Comparison of ENCODE assay signal across 27 cellular contexts in the genomic region with DNA sequence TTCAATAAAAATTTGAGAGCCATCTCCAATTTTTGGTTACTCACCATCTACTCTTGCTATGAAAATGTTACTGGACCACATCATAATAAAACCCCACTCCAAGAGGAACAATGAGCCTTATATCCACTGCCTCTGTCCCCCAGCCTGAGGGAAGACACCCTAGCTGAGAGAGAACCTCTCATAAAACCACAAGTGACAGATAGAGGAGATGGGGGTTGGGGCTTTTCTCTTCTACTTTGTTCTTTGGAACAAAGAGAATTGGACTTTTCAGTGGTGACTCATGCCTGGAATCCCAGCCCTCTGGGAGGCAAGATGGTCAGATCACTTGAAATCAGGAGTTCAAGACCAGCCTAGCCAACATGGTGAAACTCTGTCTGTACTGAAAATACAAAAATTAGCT. TPM values are rescaled to one million over a fixed set of nuclear protein-coding genes. Genes with fewer than 3 reads are reported as not detected.
A peak's percentile ranks its signal among the peaks of the same experiment; 100 is the strongest.
DNase-seq lines count a peak whose midpoint lies in the region; ATAC-seq, FAIRE-seq and TF ChIP-seq lines count a peak whose summit lies in the region.
"Had no signal": no experiment of that assay in that cellular context is flagged by ENCODE, and none has a peak within 500 bp of the region (broad histone marks: within the 10 kb centered on the region; RNA-seq: fewer than 3 reads in every experiment).

No MANE protein-coding gene starts in this region.

- TF ChIP-seq CTCF in GM23338 (conservative IDR thresholded peaks at IDR 0.05; ENCODE audit: low read depth in 2 of 2), result no peak
- TF ChIP-seq CTCF in PC-3 (conservative IDR thresholded peaks at IDR 0.05; ENCODE audit: low read depth, low read length), result no peak
- TF ChIP-seq CTCF in astrocyte (IDR thresholded peaks at IDR 0.05; ENCODE audit: insufficient read depth, low read depth, low read length), result no peak
- TF ChIP-seq CTCF in neural progenitor cell (IDR thresholded peaks at IDR 0.05), result no peak
- no peak for TF ChIP-seq CTCF in tibial nerve (IDR thresholded peaks at IDR 0.05)

- H3K9me3 Mint-ChIP-seq in GM23338 (no peaks in the 10 kb centered on the region), astrocyte (ENCODE audit: unreplicated experiment) (peaks cover 7% of the 10 kb centered on the region), neural progenitor cell (peaks cover 12% of the 10 kb centered on the region)

- DNase-seq in GM23338 (ENCODE audit: low spot score), result peak; percentile 8
- peak; percentile 58 for DNase-seq in PC-3
- no peak for DNase-seq in astrocyte (ENCODE audit: low read depth)
- no peak for DNase-seq in neural progenitor cell (ENCODE audit: low spot score)
- no peak for DNase-seq in DMS153 treated with DMSO at 0.1 percent for 48 hours (lab: John Stamatoyannopoulos, UW; ENCODE audit: unreplicated experiment)
- DNase-seq in ureter (ENCODE audit: low spot score), result no peak
- no peak for DNase-seq in activated naive CD4-positive, alpha-beta T cell treated with Interleukin-2 at 50 U/mL for 16 hours
- DNase-seq in tibial nerve (ENCODE audit: low spot score in 2 of 2), result no peak
- DNase-seq: CD4-positive, CD25-positive, alpha-beta regulatory T cell; COR-L47; GDM1; MV-4-11; NCI-H1105 treated with DMSO at 0.1 percent for 48 hours; NCI-H2029 treated with DMSO at 0.1 percent for 48 hours; NCI-H345; NCI-H524; NCI-H774; NK-92 treated with Interleukin-12 subunit alpha and Interleukin-12 subunit beta, amount 100 ng/mL, for 24 hours; SHP77; SK-N-SH had no signal

- H3K9me3 ChIP-seq in PC-3 (ENCODE audit: low read length) (no peaks in the 10 kb centered on the region), astrocyte (ENCODE audit: insufficient read depth, low read depth, low read length) (no peaks in the 10 kb centered on the region), neural progenitor cell (ENCODE audit: low read depth) (no peaks in the 10 kb centered on the region), tibial nerve (peaks cover 0 to 18% (median 1%) of the 10 kb centered on the region in 4 donors)
- H3K9me3 ChIP-seq: A549, SK-N-SH had no signal

- no peaks in the 10 kb centered on the region for H3F3A ChIP-seq in GM23338 (replicated peaks; ENCODE audit: low read depth)
- no peaks in the 10 kb centered on the region for H3F3A ChIP-seq in PC-3 (ENCODE audit: low read length, unreplicated experiment)
- no peaks in the 10 kb centered on the region for H3F3A ChIP-seq in neural progenitor cell (ENCODE audit: low read depth)

- H3K27ac ChIP-seq in GM23338 (ENCODE audit: low read depth), result no peak overlapping the region
- 0 out of 2 replicates have a peak overlapping the region, but pooled peaks have one; percentile 39 for H3K27ac ChIP-seq in PC-3 (ENCODE audit: low read length)
- no peak overlapping the region for H3K27ac ChIP-seq in astrocyte (ENCODE audit: low read depth, low read length)
- H3K27ac ChIP-seq in neural progenitor cell, result no peak overlapping the region
- H3K27ac ChIP-seq in tibial nerve, result no peak overlapping the region
- H3K27ac ChIP-seq: A549 had no signal

- H3K79me2 ChIP-seq in GM23338 (replicated peaks; ENCODE audit: insufficient read depth), result no peaks in the 10 kb centered on the region
- no peaks in the 10 kb centered on the region for H3K79me2 ChIP-seq in PC-3 (ENCODE audit: low read length)
- no peaks in the 10 kb centered on the region for H3K79me2 ChIP-seq in astrocyte (ENCODE audit: insufficient read depth, low read length)
- no peaks in the 10 kb centered on the region for H3K79me2 ChIP-seq in neural progenitor cell (ENCODE audit: low read depth)

- H3K27me3 Mint-ChIP-seq in GM23338 (ENCODE audit: insufficient read depth, low read depth, poor library complexity), result peaks cover 2% of the 10 kb centered on the region
- no peaks in the 10 kb centered on the region for H3K27me3 Mint-ChIP-seq in astrocyte (ENCODE audit: low read depth, unreplicated experiment)
- H3K27me3 Mint-ChIP-seq in neural progenitor cell (ENCODE audit: insufficient read depth, low read depth), result no peaks in the 10 kb centered on the region
- H3K27me3 Mint-ChIP-seq: CD4-positive, CD25-positive, alpha-beta regulatory T cell; IgD-negative memory B cell had no signal

- H3K9ac ChIP-seq in PC-3 (ENCODE audit: low read length) (no peak overlapping the region), astrocyte (ENCODE audit: low read length) (no peak overlapping the region), neural progenitor cell (no peak overlapping the region)
- H3K9ac ChIP-seq: SK-N-SH had no signal

- H3K36me3 Mint-ChIP-seq in GM23338 (ENCODE audit: low read depth) (no peaks in the 10 kb centered on the region), astrocyte (ENCODE audit: low read depth, unreplicated experiment) (no peaks in the 10 kb centered on the region), neural progenitor cell (no peaks in the 10 kb centered on the region)
- H3K36me3 Mint-ChIP-seq: CD4-positive, CD25-positive, alpha-beta regulatory T cell; IgD-negative memory B cell had no signal

- TF ChIP-seq EP300 in tibial nerve (IDR thresholded peaks at IDR 0.05), result no peak

- H3K27ac Mint-ChIP-seq in GM23338 (no peak overlapping the region), astrocyte (ENCODE audit: unreplicated experiment) (peak overlapping the region; percentile 71), neural progenitor cell (no peak overlapping the region)
- H3K27ac Mint-ChIP-seq: CD4-positive, CD25-positive, alpha-beta regulatory T cell; IgD-negative memory B cell had no signal

- FAIRE-seq in astrocyte (lab: Jason Lieb, UNC), result no peak
- FAIRE-seq: A549, GM18507, RCC 7860 had no signal

- no TSS peak for BruUV-seq in PC-3 (replicated peaks; lab: Mats Ljungman, UMichigan)

- H3K4me1 Mint-ChIP-seq in GM23338 (no peaks in the 10 kb centered on the region), astrocyte (ENCODE audit: low read depth, unreplicated experiment) (peaks cover 4% of the 10 kb centered on the region), neural progenitor cell (peaks cover 4% of the 10 kb centered on the region)
- H3K4me1 Mint-ChIP-seq: CD4-positive, CD25-positive, alpha-beta regulatory T cell; IgD-negative memory B cell had no signal

- no peak for ATAC-seq in GM23338
- ATAC-seq in PC-3, result peak; percentile 13; the same call in 1 of the 2 replicates
- ATAC-seq: A549 had no signal

- H3K4me1 ChIP-seq in GM23338 (ENCODE audit: insufficient read depth) (no peaks in the 10 kb centered on the region), PC-3 (ENCODE audit: insufficient read depth, low read length) (peaks cover 14% of the 10 kb centered on the region), astrocyte (ENCODE audit: insufficient read depth, low read length) (peaks cover 8% of the 10 kb centered on the region), neural progenitor cell (no peaks in the 10 kb centered on the region), tibial nerve (no peaks in the 10 kb centered on the region)
- H3K4me1 ChIP-seq: A549 had no signal

- no peak overlapping the region for H3K4me3 Mint-ChIP-seq in GM23338
- H3K4me3 Mint-ChIP-seq in astrocyte (ENCODE audit: unreplicated experiment), result no peak overlapping the region
- no peak overlapping the region for H3K4me3 Mint-ChIP-seq in neural progenitor cell
- H3K4me3 Mint-ChIP-seq: CD4-positive, CD25-positive, alpha-beta regulatory T cell; IgD-negative memory B cell had no signal

- POLR2A ChIA-PET in PC-3 (lab: Charles Lee; ENCODE audit: unreplicated experiment), result no interaction called here

- no peaks in the 10 kb centered on the region for H4K20me1 ChIP-seq in GM23338 (replicated peaks; ENCODE audit: insufficient read depth)
- no peaks in the 10 kb centered on the region for H4K20me1 ChIP-seq in PC-3 (ENCODE audit: low read length)
- no peaks in the 10 kb centered on the region for H4K20me1 ChIP-seq in astrocyte (ENCODE audit: insufficient read depth, low read length)
- H4K20me1 ChIP-seq in neural progenitor cell (ENCODE audit: low read depth), result no peaks in the 10 kb centered on the region

- H2AFZ ChIP-seq in GM23338 (peak overlapping the region; percentile 12; the same call in 1 of the 2 replicates), PC-3 (ENCODE audit: low read length) (no peak overlapping the region), astrocyte (ENCODE audit: low read depth, low read length) (no peak overlapping the region), neural progenitor cell (replicated peaks) (peak overlapping the region; percentile 85)

- H3K4me3 ChIP-seq in GM23338, result no peak overlapping the region
- no peak overlapping the region for H3K4me3 ChIP-seq in PC-3 (ENCODE audit: low read length)
- no peak overlapping the region for H3K4me3 ChIP-seq in astrocyte (ENCODE audit: insufficient read depth, low read depth, low read length)
- no peak overlapping the region for H3K4me3 ChIP-seq in neural progenitor cell
- H3K4me3 ChIP-seq in tibial nerve, result no peak overlapping the region
- H3K4me3 ChIP-seq: A549 had no signal

- H3K9me2 ChIP-seq in GM23338 (ENCODE audit: insufficient read depth) (peaks cover 4% of the 10 kb centered on the region; the same call in 1 of the 2 replicates), PC-3 (replicated peaks; ENCODE audit: low read length) (no peaks in the 10 kb centered on the region)
- H3K9me2 ChIP-seq: SK-N-SH had no signal

- TF ChIP-seq POLR2A in tibial nerve (IDR thresholded peaks at IDR 0.05), result no peak

- CTCF ChIA-PET in PC-3 (lab: Charles Lee), result no interaction called here

- H3K27me3 ChIP-seq in GM23338 (ENCODE audit: insufficient read depth), result no peaks in the 10 kb centered on the region
- H3K27me3 ChIP-seq in PC-3 (ENCODE audit: low read length), result no peaks in the 10 kb centered on the region
- H3K27me3 ChIP-seq in astrocyte (ENCODE audit: insufficient read depth, low read length), result no peaks in the 10 kb centered on the region
- no peaks in the 10 kb centered on the region for H3K27me3 ChIP-seq in neural progenitor cell
- H3K27me3 ChIP-seq in tibial nerve, result no peaks in the 10 kb centered on the region

- intact Hi-C loops in PC-3 (cut with micrococcal nuclease), result no loop called here

- H3K4me2 ChIP-seq in GM23338 (no peak overlapping the region), PC-3 (ENCODE audit: low read length) (no peak overlapping the region), astrocyte (ENCODE audit: low read length) (no peak overlapping the region), neural progenitor cell (no peak overlapping the region)
- H3K4me2 ChIP-seq: A549, SK-N-SH had no signal

- H3K36me3 ChIP-seq in GM23338 (ENCODE audit: insufficient read depth) (no peaks in the 10 kb centered on the region), PC-3 (ENCODE audit: low read depth, low read length) (no peaks in the 10 kb centered on the region; the same call in 1 of the 2 replicates), astrocyte (ENCODE audit: insufficient read depth, low read length) (no peaks in the 10 kb centered on the region), neural progenitor cell (peaks cover 6% of the 10 kb centered on the region), tibial nerve (no peaks in the 10 kb centered on the region)

RNA-seq across cellular contexts. Expression of a gene that starts 27.6 kb away (rescaled TPM):
- not detected in 2 replicates for total RNA-seq in GM23338 (2014; rRNA removed; shearing (Covaris generic))
- polyA plus RNA-seq in GM23338 (2016; fragmentation: Nextera tagmentation; extraction: Ambion mirVana), result not detected in 2 replicates
- total RNA-seq in PC-3 (2014; rRNA removed) (not detected in 2 replicates), astrocyte (not detected in 2 replicates), neural progenitor cell (ENCODE audit: low replicate concordance) (not detected in 2 replicates), ureter (not detected), tibial nerve (not detected)
- total RNA-seq: CD4-positive, CD25-positive, alpha-beta regulatory T cell; H1; M059J had no signal
- polyA plus RNA-seq: A549; BJ; CD4-positive, CD25-positive, alpha-beta regulatory T cell; H1; IgD-negative memory B cell; SK-N-SH had no signal

Comparison
In these comparisons a context has a peak if more than half of its experiments do, and no peak if none do; other contexts are left out.
1. DNase-seq: peak in GM23338 (single experiment) and PC-3 (single experiment); none in astrocyte (single experiment), neural progenitor cell (single experiment), DMS153 treated with DMSO at 0.1 percent for 48 hours (single experiment), ureter (single experiment), activated naive CD4-positive, alpha-beta T cell treated with Interleukin-2 at 50 U/mL for 16 hours (single experiment) and tibial nerve (0 of 2).
2. H2AFZ ChIP-seq: peak in GM23338 (single experiment) and neural progenitor cell (single experiment); none in PC-3 (single experiment) and astrocyte (single experiment).